8 cellular contexts compared by ENCODE assay signal in the genomic region with DNA sequence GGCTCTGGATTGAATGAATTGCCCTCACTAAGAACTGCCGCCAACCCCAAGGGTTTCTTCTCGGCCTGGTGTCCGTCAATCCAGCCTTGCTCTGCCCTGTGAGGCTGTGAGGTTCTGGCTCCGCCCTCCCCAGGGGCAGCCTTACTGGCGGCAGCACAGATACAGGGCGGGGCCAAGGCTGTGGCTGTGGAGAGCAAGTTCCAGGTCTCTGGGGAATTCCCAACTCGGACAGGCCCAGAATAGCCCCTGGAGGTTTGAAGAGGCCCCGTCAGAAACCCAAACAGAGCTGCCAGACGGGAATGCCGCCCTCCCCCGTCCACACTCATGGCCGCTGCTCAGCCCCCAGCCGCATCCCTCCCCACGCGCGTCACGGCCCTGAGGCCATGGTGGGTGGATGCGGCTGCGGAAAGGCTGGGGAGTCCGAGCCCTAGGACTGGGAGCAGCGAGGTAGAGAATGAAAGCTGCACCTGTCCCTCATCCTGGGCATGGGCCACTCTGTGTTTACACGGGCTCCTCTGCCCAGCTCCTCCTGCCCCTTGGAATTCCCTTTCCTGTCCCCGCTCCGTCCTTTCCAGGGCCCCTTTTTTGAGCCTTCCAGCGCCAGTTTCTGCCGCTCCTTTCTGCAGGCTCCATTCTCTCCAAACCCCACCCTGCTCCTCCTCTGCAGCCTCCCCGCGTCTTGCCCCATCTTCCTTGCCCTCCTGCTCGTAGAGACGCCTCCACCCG. TPM values are rescaled to one million over a fixed set of nuclear protein-coding genes. Genes with fewer than 3 reads are reported as not detected.
A peak's percentile ranks its signal among the peaks of the same experiment; 100 is the strongest.
DNase-seq lines count a peak whose midpoint lies in the region; ATAC-seq, FAIRE-seq and TF ChIP-seq lines count a peak whose summit lies in the region.

No MANE protein-coding gene starts in this region.

- no peaks in the 10 kb centered on the region for H3K9me3 ChIP-seq in K562 (replicated peaks; ENCODE audit: control insufficient read depth, insufficient read depth, low read depth, low read length)
- H3K9me3 ChIP-seq in hepatocyte (ENCODE audit: low read depth): no peaks in the 10 kb centered on the region

- H3K27ac Mint-ChIP-seq in T-cell: peak overlapping the region; percentile 87 to 94
- peak overlapping the region; percentile 88 for H3K27ac Mint-ChIP-seq in progenitor cell of endocrine pancreas

- H2AFZ ChIP-seq in K562 (ENCODE audit: low read depth, low read length) (peak overlapping the region; percentile 64; the same call in 1 of the 2 replicates), hepatocyte (peak overlapping the region; percentile 29)

- H3K79me2 ChIP-seq in K562 (ENCODE audit: control insufficient read depth, insufficient read depth, low read length): peaks cover 42% of the 10 kb centered on the region
- H3K79me2 ChIP-seq in hepatocyte: peaks cover 44% of the 10 kb centered on the region

- peak overlapping the region; percentile 81 to 90 (median 82) for H3K4me3 Mint-ChIP-seq in T-cell
- peak overlapping the region; percentile 57 for H3K4me3 Mint-ChIP-seq in progenitor cell of endocrine pancreas (ENCODE audit: low read depth)

- H3K36me3 Mint-ChIP-seq in T-cell: peaks cover 14% of the 10 kb centered on the region
- H3K36me3 Mint-ChIP-seq in progenitor cell of endocrine pancreas (ENCODE audit: insufficient read depth): peaks cover 8% of the 10 kb centered on the region

- CTCF ChIA-PET in T-cell (lab: Charles Lee) (interaction anchor here (0.5 to 0.7 kb wide), 2 partner anchors 37 to 638 kb away, joined by 3 read pairs; no protein-coding TSS in a partner anchor), K562 (lab: Yijun Ruan, JAX; ENCODE audit: low intra/inter-chr PET ratio) (interaction anchor here (0.6 kb wide), 1 partner anchor 852 kb away, joined by 5 read pairs; no protein-coding TSS in a partner anchor)

- TF ChIP-seq EP300 in K562 (IDR thresholded peaks at IDR 0.05; ENCODE audit: low read length): no peak

- H3K36me3 ChIP-seq in K562 (ENCODE audit: control insufficient read depth, insufficient read depth, low read length): peaks cover 36% of the 10 kb centered on the region
- H3K36me3 ChIP-seq in hepatocyte (replicated peaks; ENCODE audit: insufficient read depth, low read depth): no peaks in the 10 kb centered on the region

- H3K4me1 ChIP-seq in K562 (replicated peaks in 1 of 2; ENCODE audit: control insufficient read depth in 2 of 2, insufficient read depth in 2 of 2, low read length in 2 of 2): peaks cover 43 to 82% of the 10 kb centered on the region in 2 experiments
- H3K4me1 ChIP-seq in hepatocyte (ENCODE audit: insufficient read depth): peaks cover 40% of the 10 kb centered on the region

- BruUV-seq in K562 (replicated peaks; lab: Mats Ljungman, UMichigan): no TSS peak

- H3K4me3 ChIP-seq in K562 (peak overlapping the region; percentile 37), hepatocyte (peak overlapping the region; percentile 37)

- in situ Hi-C loops in K562 (cut with MboI): no loop called here

- peak; percentile 99 for FAIRE-seq in K562 (lab: Jason Lieb, UNC)

- H3K9me2 ChIP-seq in hepatocyte (replicated peaks; ENCODE audit: insufficient read depth): no peaks in the 10 kb centered on the region

- no peak for TF ChIP-seq CTCF in K562 (IDR thresholded peaks at IDR 0.05 in 2 of 3, conservative IDR thresholded peaks at IDR 0.05 in 1 of 3; ENCODE audit: insufficient read depth in 2 of 3, low read depth in 1 of 3, low read length in 3 of 3)
- no peak for TF ChIP-seq CTCF in hepatocyte (IDR thresholded peaks at IDR 0.05; ENCODE audit: poor library complexity)
- TF ChIP-seq CTCF in progenitor cell of endocrine pancreas (IDR thresholded peaks at IDR 0.05; ENCODE audit: unreplicated experiment): no peak

- POLR2A ChIA-PET in T-cell (lab: Charles Lee) (interaction anchor here in 1 of 2 donors (0.6 kb wide), 2 partner anchors 24 to 67 kb away, joined by 3 to 14 read pairs; no protein-coding TSS in a partner anchor), K562 (lab: Yijun Ruan, JAX) (interaction anchor here (0.8 to 1.5 kb wide), 5 partner anchors 18 to 255 kb away, joined by 3 to 4 read pairs (median 3); a partner anchor contains a TSS)

- ATAC-seq in GM21825 (IDR thresholded peaks at IDR 0.05; ENCODE audit: unreplicated experiment): peak; percentile 29
- ATAC-seq in T-cell (replicated peaks in 1 of 4): peak; percentile 9 to 22 (median 16)
- peak; percentile 81 for ATAC-seq in K562
- ATAC-seq in GM18858 (IDR thresholded peaks at IDR 0.05; ENCODE audit: unreplicated experiment): no peak

- TF ChIP-seq RAD21 in K562 (CRISPR knock-in tag; conservative IDR thresholded peaks at IDR 0.05 in 1 of 2, IDR thresholded peaks at IDR 0.05 in 1 of 2): no peak

- H3K27ac ChIP-seq in K562 (ENCODE audit: extremely low read depth, low read depth, low read length) (peak overlapping the region; percentile 27; the same call in 1 of the 3 replicates), hepatocyte (peak overlapping the region; percentile 93)

- peak overlapping the region; percentile 91 for H3K4me2 ChIP-seq in K562 (ENCODE audit: insufficient read depth, low read length)
- H3K4me2 ChIP-seq in hepatocyte: peak overlapping the region; percentile 91

- peaks cover 54 to 75% (median 60%) of the 10 kb centered on the region in 3 donors for H3K4me1 Mint-ChIP-seq in T-cell
- H3K4me1 Mint-ChIP-seq in progenitor cell of endocrine pancreas (ENCODE audit: low read depth): peaks cover 28% of the 10 kb centered on the region

- peak; percentile 76 for TF ChIP-seq POLR2A in K562 (conservative IDR thresholded peaks at IDR 0.05)

- H3K27me3 Mint-ChIP-seq in T-cell (peaks cover 0 to 2% of the 10 kb centered on the region in 2 donors), progenitor cell of endocrine pancreas (peaks cover 14% of the 10 kb centered on the region)

- no peaks in the 10 kb centered on the region for H3K9me3 Mint-ChIP-seq in T-cell
- H3K9me3 Mint-ChIP-seq in progenitor cell of endocrine pancreas (ENCODE audit: low read depth): no peaks in the 10 kb centered on the region

- H3K9ac ChIP-seq in K562 (ENCODE audit: insufficient read depth in 1 of 2, low read depth in 2 of 2, low read length in 2 of 2): peak overlapping the region in 1 of 2 experiments; percentile 85; a peak in 3 of 4 replicates

- no peaks in the 10 kb centered on the region for H3K27me3 ChIP-seq in K562 (ENCODE audit: control insufficient read depth in 2 of 2, insufficient read depth in 2 of 2, low read length in 2 of 2)
- no peaks in the 10 kb centered on the region for H3K27me3 ChIP-seq in hepatocyte

- intact Hi-C loops in K562 (cut with micrococcal nuclease): loop anchor here (10.0 kb wide), 1 partner anchor 213 kb away; a partner anchor contains a TSS

- H4K20me1 ChIP-seq in K562 (replicated peaks; ENCODE audit: control insufficient read depth, insufficient read depth, low read length) (peaks cover 23% of the 10 kb centered on the region; the same call in 1 of the 2 replicates), hepatocyte (ENCODE audit: insufficient read depth, poor library complexity, severe bottlenecking) (peaks cover 24% of the 10 kb centered on the region)

- H3K9me1 ChIP-seq in K562 (ENCODE audit: control insufficient read depth, insufficient read depth, low read length): no peaks in the 10 kb centered on the region

- under 1% methylated on average over 31 of the region's 31 CpGs for WGBS in K562 (ENCODE audit: insufficient coverage, low coverage, missing lambda C conversion rate)
- 1% methylated on average over 24 of the region's 31 CpGs for WGBS in hepatocyte (ENCODE audit: low lambda C conversion rate, missing lambda C conversion rate)

- DNase-seq in CMK (ENCODE audit: low read depth) (peak; percentile 82), NCI-H1105 treated with DMSO at 0.1 percent for 48 hours (lab: John Stamatoyannopoulos, UW) (peak; percentile 89), T-cell (peak in 23 of 34 experiments; percentile 33 to 68 (median 52)), K562 (ENCODE audit: extremely low read depth in 1 of 4, low spot score in 3 of 4) (peak; percentile 49 to 94 (median 64)), hepatocyte (ENCODE audit: low spot score) (peak; percentile 98), progenitor cell of endocrine pancreas (ENCODE audit: low spot score, unreplicated experiment) (peak; percentile 75)

RNA-seq across cellular contexts. Expression of a gene that starts 0.7 kb away (rescaled TPM):
- 1 to 10 TPM; 2.4 to 7.9 (median 4.4) TPM for total RNA-seq in T-cell
- total RNA-seq in K562 (2011; cell fraction: chromatin; rRNA removed; ENCODE audit: low replicate concordance): 2.5 and 4.2 TPM in 2 replicates
- total RNA-seq in K562 (2011; cell fraction: nucleolus; rRNA removed): 1.7 and 2.8 TPM in 2 replicates
- total RNA-seq in K562 (2011; cell fraction: nucleoplasm; rRNA removed): 2.1 and 6.5 TPM in 2 replicates
- total RNA-seq in K562 (2014; rRNA removed): 0.16 and 0.27 TPM in 2 replicates
- total RNA-seq in K562 (2014; rRNA removed; fragmentation: Illumina TruSeq; extraction: Trizol): 0.11 TPM in 1 of 2 replicates, not detected in the other
- 0.25 and 0.38 TPM in 2 replicates for total RNA-seq in K562 (2015; rRNA removed; fragmentation: Illumina TruSeq; extraction: Trizol)
- total RNA-seq in K562 (2021): 0.69 and 1.2 TPM in 2 replicates
- 0.42 and 0.96 TPM in 2 replicates for polyA plus RNA-seq in K562 (2011; rRNA removed)
- polyA plus RNA-seq in K562 (2011; cell fraction: cytosol; rRNA removed): 0.48 and 0.60 TPM in 2 replicates
- polyA plus RNA-seq in K562 (2011; cell fraction: nucleus; rRNA removed): 9.4 and 12.9 TPM in 2 replicates
- 0.72 and 1.4 TPM in 2 replicates for polyA plus RNA-seq in K562 (2012)
- 0.28 and 0.46 TPM in 2 replicates for polyA plus RNA-seq in K562 (2014; fragmentation: Illumina TruSeq; extraction: Trizol)
- not detected for polyA plus RNA-seq in K562 (2014; fragmentation: Nextera tagmentation; extraction: Ambion mirVana)
- polyA plus RNA-seq in K562 (2014; rRNA removed): 0.81 and 1.0 TPM in 2 replicates
- 0.25 and 0.30 TPM in 2 replicates for polyA minus RNA-seq in K562 (2011; rRNA and poly(A)+ RNA removed)
- polyA minus RNA-seq in K562 (2011; cell fraction: cytosol; rRNA and poly(A)+ RNA removed): not detected in 2 replicates
- polyA minus RNA-seq in K562 (2011; cell fraction: nucleus; rRNA and poly(A)+ RNA removed): 1.3 and 1.6 TPM in 2 replicates
- total RNA-seq in hepatocyte: 7.0 and 8.0 TPM in 2 replicates
- 11.1 and 23.9 TPM in 2 replicates for polyA plus RNA-seq in hepatocyte
- total RNA-seq in progenitor cell of endocrine pancreas: 1.4 and 2.4 TPM in 2 replicates

RNA-seq across cellular contexts. Expression of a gene that starts 4.6 kb away (rescaled TPM):
- 10 to 100 TPM; 16.0 to 47.2 (median 40.6) TPM for total RNA-seq in T-cell
- total RNA-seq in K562 (2011; cell fraction: chromatin; rRNA removed; ENCODE audit: low replicate concordance): 8.4 and 14.4 TPM in 2 replicates
- total RNA-seq in K562 (2011; cell fraction: nucleolus; rRNA removed): 14.2 and 16.0 TPM in 2 replicates
- 11.1 and 12.8 TPM in 2 replicates for total RNA-seq in K562 (2011; cell fraction: nucleoplasm; rRNA removed)
- 58.2 and 68.3 TPM in 2 replicates for total RNA-seq in K562 (2014; rRNA removed)
- total RNA-seq in K562 (2014; rRNA removed; fragmentation: Illumina TruSeq; extraction: Trizol): 16.5 and 16.8 TPM in 2 replicates
- total RNA-seq in K562 (2015; rRNA removed; fragmentation: Illumina TruSeq; extraction: Trizol): 40.7 and 42.2 TPM in 2 replicates
- 33.3 and 36.0 TPM in 2 replicates for total RNA-seq in K562 (2021)
- polyA plus RNA-seq in K562 (2011; rRNA removed): 15.4 and 16.6 TPM in 2 replicates
- polyA plus RNA-seq in K562 (2011; cell fraction: cytosol; rRNA removed): 16.9 and 23.2 TPM in 2 replicates
- polyA plus RNA-seq in K562 (2011; cell fraction: nucleus; rRNA removed): 11.9 and 16.8 TPM in 2 replicates
- polyA plus RNA-seq in K562 (2012): 21.5 and 32.5 TPM in 2 replicates
- polyA plus RNA-seq in K562 (2014; fragmentation: Illumina TruSeq; extraction: Trizol): 15.7 and 26.0 TPM in 2 replicates
- 1 to 10 TPM; 1.4 to 4.5 TPM for polyA plus RNA-seq in K562 (2014; fragmentation: Nextera tagmentation; extraction: Ambion mirVana)
- 42.8 and 51.3 TPM in 2 replicates for polyA plus RNA-seq in K562 (2014; rRNA removed)
- polyA minus RNA-seq in K562 (2011; rRNA and poly(A)+ RNA removed): 5.3 and 7.0 TPM in 2 replicates
- 7.3 and 12.9 TPM in 2 replicates for polyA minus RNA-seq in K562 (2011; cell fraction: cytosol; rRNA and poly(A)+ RNA removed)
- 10.0 and 13.6 TPM in 2 replicates for polyA minus RNA-seq in K562 (2011; cell fraction: nucleus; rRNA and poly(A)+ RNA removed)
- 31.6 and 39.3 TPM in 2 replicates for total RNA-seq in hepatocyte
- 48.5 and 53.4 TPM in 2 replicates for polyA plus RNA-seq in hepatocyte
- 26.4 and 29.9 TPM in 2 replicates for total RNA-seq in progenitor cell of endocrine pancreas

RNA-seq across cellular contexts. Expression of a gene that starts 5.0 kb away (rescaled TPM):
- total RNA-seq in T-cell (100 to 1,000 TPM; 240 to 326 (median 305) TPM), K562 (2014; rRNA removed) (414 and 504 TPM in 2 replicates), K562 (2014; rRNA removed; fragmentation: Illumina TruSeq; extraction: Trizol) (196 and 250 TPM in 2 replicates), K562 (2015; rRNA removed; fragmentation: Illumina TruSeq; extraction: Trizol) (378 and 386 TPM in 2 replicates), K562 (2021) (518 and 532 TPM in 2 replicates), hepatocyte (123 and 132 TPM in 2 replicates), progenitor cell of endocrine pancreas (345 and 347 TPM in 2 replicates)
- 95.3 and 227 TPM in 2 replicates for total RNA-seq in K562 (2011; cell fraction: chromatin; rRNA removed; ENCODE audit: low replicate concordance)
- total RNA-seq in K562 (2011; cell fraction: nucleolus; rRNA removed): 242 and 255 TPM in 2 replicates
- total RNA-seq in K562 (2011; cell fraction: nucleoplasm; rRNA removed): 165 and 167 TPM in 2 replicates
- polyA plus RNA-seq in K562 (2011; rRNA removed) (216 and 275 TPM in 2 replicates), K562 (2014; fragmentation: Illumina TruSeq; extraction: Trizol) (420 and 592 TPM in 2 replicates), K562 (2014; fragmentation: Nextera tagmentation; extraction: Ambion mirVana) (10 to 100 TPM; 45.4 to 59.3 TPM), K562 (2014; rRNA removed) (225 and 259 TPM in 2 replicates), hepatocyte (190 and 192 TPM in 2 replicates)
- 302 and 460 TPM in 2 replicates for polyA plus RNA-seq in K562 (2011; cell fraction: cytosol; rRNA removed)
- 274 and 319 TPM in 2 replicates for polyA plus RNA-seq in K562 (2011; cell fraction: nucleus; rRNA removed)
- polyA plus RNA-seq in K562 (2012): 576 and 597 TPM in 2 replicates
- polyA minus RNA-seq in K562 (2011; rRNA and poly(A)+ RNA removed): 238 and 356 TPM in 2 replicates
- polyA minus RNA-seq in K562 (2011; cell fraction: cytosol; rRNA and poly(A)+ RNA removed): 360 and 377 TPM in 2 replicates
- 72.8 and 95.2 TPM in 2 replicates for polyA minus RNA-seq in K562 (2011; cell fraction: nucleus; rRNA and poly(A)+ RNA removed)

RNA-seq across cellular contexts. Expression of a gene that starts 8.9 kb away (rescaled TPM):
- total RNA-seq in T-cell (100 to 1,000 TPM; 140 to 173 (median 158) TPM), K562 (2014; rRNA removed) (0.53 and 1.00 TPM in 2 replicates), K562 (2014; rRNA removed; fragmentation: Illumina TruSeq; extraction: Trizol) (0.41 and 0.65 TPM in 2 replicates), K562 (2015; rRNA removed; fragmentation: Illumina TruSeq; extraction: Trizol) (0.76 and 0.98 TPM in 2 replicates), K562 (2021) (1.4 and 1.9 TPM in 2 replicates), hepatocyte (80.0 and 121 TPM in 2 replicates), progenitor cell of endocrine pancreas (6.5 and 9.0 TPM in 2 replicates)
- total RNA-seq in K562 (2011; cell fraction: chromatin; rRNA removed; ENCODE audit: low replicate concordance): 2.1 and 2.7 TPM in 2 replicates
- total RNA-seq in K562 (2011; cell fraction: nucleolus; rRNA removed): 0.83 and 2.1 TPM in 2 replicates
- 1.6 and 6.8 TPM in 2 replicates for total RNA-seq in K562 (2011; cell fraction: nucleoplasm; rRNA removed)
- polyA plus RNA-seq in K562 (2011; rRNA removed) (0.39 and 1.1 TPM in 2 replicates), K562 (2014; fragmentation: Illumina TruSeq; extraction: Trizol) (0.43 and 0.69 TPM in 2 replicates), K562 (2014; fragmentation: Nextera tagmentation; extraction: Ambion mirVana) (not detected), K562 (2014; rRNA removed) (0.66 and 1.1 TPM in 2 replicates), hepatocyte (140 and 146 TPM in 2 replicates)
- polyA plus RNA-seq in K562 (2011; cell fraction: cytosol; rRNA removed): 0.21 and 0.86 TPM in 2 replicates
- 2.9 and 3.4 TPM in 2 replicates for polyA plus RNA-seq in K562 (2011; cell fraction: nucleus; rRNA removed)
- polyA plus RNA-seq in K562 (2012): 2.1 and 3.5 TPM in 2 replicates
- polyA minus RNA-seq in K562 (2011; rRNA and poly(A)+ RNA removed): 0.53 and 1.0 TPM in 2 replicates
- polyA minus RNA-seq in K562 (2011; cell fraction: cytosol; rRNA and poly(A)+ RNA removed): 2.4 and 2.7 TPM in 2 replicates
- 0.94 and 2.2 TPM in 2 replicates for polyA minus RNA-seq in K562 (2011; cell fraction: nucleus; rRNA and poly(A)+ RNA removed)

RNA-seq across cellular contexts. Expression of a gene that starts 20.8 kb away (rescaled TPM):
- 10 to 100 TPM; 84.1 to 95.2 (median 84.9) TPM for total RNA-seq in T-cell
- total RNA-seq in K562 (2011; cell fraction: chromatin; rRNA removed; ENCODE audit: low replicate concordance): 212 and 457 TPM in 2 replicates
- 330 and 338 TPM in 2 replicates for total RNA-seq in K562 (2011; cell fraction: nucleolus; rRNA removed)
- total RNA-seq in K562 (2011; cell fraction: nucleoplasm; rRNA removed): 225 and 251 TPM in 2 replicates
- total RNA-seq in K562 (2014; rRNA removed): 131 and 146 TPM in 2 replicates
- 84.2 and 106 TPM in 2 replicates for total RNA-seq in K562 (2014; rRNA removed; fragmentation: Illumina TruSeq; extraction: Trizol)
- total RNA-seq in K562 (2015; rRNA removed; fragmentation: Illumina TruSeq; extraction: Trizol): 115 and 117 TPM in 2 replicates
- total RNA-seq in K562 (2021): 146 and 156 TPM in 2 replicates
- polyA plus RNA-seq in K562 (2011; rRNA removed): 232 and 251 TPM in 2 replicates
- polyA plus RNA-seq in K562 (2011; cell fraction: cytosol; rRNA removed): 202 and 227 TPM in 2 replicates
- 549 and 656 TPM in 2 replicates for polyA plus RNA-seq in K562 (2011; cell fraction: nucleus; rRNA removed)
- 111 and 163 TPM in 2 replicates for polyA plus RNA-seq in K562 (2012)
- 144 and 171 TPM in 2 replicates for polyA plus RNA-seq in K562 (2014; fragmentation: Illumina TruSeq; extraction: Trizol)
- 10 to 100 TPM in 1 of 2 experiments, 1 to 10 TPM in 1; 8.7 to 18.2 TPM for polyA plus RNA-seq in K562 (2014; fragmentation: Nextera tagmentation; extraction: Ambion mirVana)
- polyA plus RNA-seq in K562 (2014; rRNA removed): 180 and 185 TPM in 2 replicates
- 154 and 186 TPM in 2 replicates for polyA minus RNA-seq in K562 (2011; rRNA and poly(A)+ RNA removed)
- polyA minus RNA-seq in K562 (2011; cell fraction: cytosol; rRNA and poly(A)+ RNA removed): 92.9 and 122 TPM in 2 replicates
- 267 and 269 TPM in 2 replicates for polyA minus RNA-seq in K562 (2011; cell fraction: nucleus; rRNA and poly(A)+ RNA removed)
- total RNA-seq in hepatocyte: 42.6 and 43.3 TPM in 2 replicates
- 42.5 and 44.5 TPM in 2 replicates for polyA plus RNA-seq in hepatocyte
- 78.4 and 79.8 TPM in 2 replicates for total RNA-seq in progenitor cell of endocrine pancreas
